8 cellular contexts compared by ENCODE assay signal in the genomic region with DNA sequence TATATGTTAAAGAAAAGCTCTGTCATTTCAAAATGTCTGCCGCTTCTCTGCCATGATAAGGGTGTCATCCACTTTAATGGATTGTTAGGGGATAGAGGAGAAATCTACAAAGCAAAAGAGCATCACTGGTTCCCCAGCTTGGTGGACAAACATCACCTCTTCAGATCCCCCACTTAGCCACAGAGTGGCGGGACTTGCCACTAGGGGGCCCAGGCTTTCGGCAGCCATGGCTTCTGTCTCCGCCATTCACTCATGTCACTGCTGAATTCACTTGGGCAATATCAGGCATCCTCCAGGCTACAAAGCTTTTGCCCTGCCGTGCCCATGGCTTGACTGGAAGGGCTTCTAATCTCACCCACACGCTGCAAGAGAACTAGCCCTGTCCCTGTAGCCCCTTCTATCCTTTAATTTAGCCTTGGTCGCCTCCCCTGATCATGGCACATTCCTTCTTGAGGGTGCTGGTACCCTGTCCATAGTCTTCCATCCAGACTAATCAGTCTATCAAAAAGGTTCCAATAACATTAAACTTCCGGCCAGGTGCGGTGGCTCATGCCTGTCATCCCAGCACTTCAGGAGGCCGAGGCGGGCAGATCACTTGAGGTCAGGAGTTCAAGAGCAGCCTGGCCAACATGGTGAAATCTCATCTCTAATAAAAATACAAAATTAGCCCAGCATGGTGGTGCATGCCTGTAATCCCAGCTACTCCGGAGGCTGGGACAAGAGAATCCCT. TPM values are rescaled to one million over a fixed set of nuclear protein-coding genes. Genes with fewer than 3 reads are reported as not detected.
DNase-seq lines count a peak whose midpoint lies in the region; ATAC-seq and TF ChIP-seq lines count a peak whose summit lies in the region.

No MANE protein-coding gene starts in this region.

- H2AFZ ChIP-seq in PC-9 = no peak overlapping the region

- ATAC-seq in HG02884 (IDR thresholded peaks at IDR 0.05; ENCODE audit: unreplicated experiment) = no peak

- no peaks in the 10 kb centered on the region for H3K27me3 ChIP-seq in H7 (ENCODE audit: control insufficient read depth, insufficient read depth, low read length)
- H3K27me3 ChIP-seq in PC-9 (ENCODE audit: insufficient read depth, low read depth) = no peaks in the 10 kb centered on the region
- H3K27me3 ChIP-seq in vagina = no peaks in the 10 kb centered on the region

- H3K4me3 ChIP-seq in H7 (ENCODE audit: insufficient read depth, low read depth, low read length) (no peak overlapping the region), PC-9 (no peak overlapping the region), foreskin fibroblast (ENCODE audit: low read depth in 1 of 2, low read length in 2 of 2) (no peak overlapping the region), vagina (no peak overlapping the region)

- no peak for TF ChIP-seq POLR2A in vagina (IDR thresholded peaks at IDR 0.05)

- H3K9me3 ChIP-seq in PC-9 (ENCODE audit: insufficient read depth, low read depth) = no peaks in the 10 kb centered on the region
- H3K9me3 ChIP-seq in vagina = no peaks in the 10 kb centered on the region

- no peaks in the 10 kb centered on the region; the same call in 1 of the 2 replicates for H3K36me3 ChIP-seq in H7 (replicated peaks; ENCODE audit: control insufficient read depth, insufficient read depth, low read length)
- H3K36me3 ChIP-seq in PC-9 (ENCODE audit: low read depth) = no peaks in the 10 kb centered on the region
- H3K36me3 ChIP-seq in vagina = no peaks in the 10 kb centered on the region

- 0 out of 2 replicates have a peak, but pooled peaks cover 4% of the 10 kb centered on the region for H3F3A ChIP-seq in PC-9 (ENCODE audit: insufficient read depth, low read depth)

- H3K4me1 ChIP-seq in PC-9 (replicated peaks; ENCODE audit: insufficient read depth) = no peaks in the 10 kb centered on the region; the same call in 1 of the 2 replicates
- H3K4me1 ChIP-seq in vagina = no peaks in the 10 kb centered on the region

- H3K27ac ChIP-seq in PC-9 = no peak overlapping the region
- no peak overlapping the region for H3K27ac ChIP-seq in vagina

- H4K20me1 ChIP-seq in PC-9 (ENCODE audit: insufficient read depth) = no peaks in the 10 kb centered on the region

- H3K4me2 ChIP-seq in PC-9 = no peak overlapping the region

- POLR2A ChIA-PET in PC-9 (lab: Charles Lee; ENCODE audit: unreplicated experiment) = no interaction called here

- peak; percentile 39 for DNase-seq in Ammon's horn (ENCODE audit: low spot score)
- DNase-seq in H7 = peak; percentile 84
- peak; percentile 56 to 68 for DNase-seq in PC-9
- DNase-seq in activated T-helper 1 cell treated with Interleukin-2 at 50 U/mL for 16 hours (ENCODE audit: low read depth) = peak; percentile 50
- peak; percentile 29 to 65 for DNase-seq in foreskin fibroblast
- DNase-seq in pons (ENCODE audit: low spot score) = peak; percentile 33
- no peak for DNase-seq in vagina (ENCODE audit: extremely low spot score in 2 of 2)

- no TSS peak for BruUV-seq in PC-9 (replicated peaks; lab: Mats Ljungman, UMichigan)

- CTCF ChIA-PET in PC-9 (lab: Charles Lee) = interaction anchor here (0.7 to 0.8 kb wide), 2 partner anchors 134 to 163 kb away, joined by 7 to 9 read pairs; no protein-coding TSS in a partner anchor

- intact Hi-C loops in PC-9 (cut with micrococcal nuclease; ENCODE audit: unreplicated experiment) (loop anchor here (1.0 kb wide), 1 partner anchor 222 kb away; no protein-coding TSS in a partner anchor), vagina (cut with DNase I) (no loop called here)

- peak; percentile 79 for TF ChIP-seq CTCF in PC-9 (conservative IDR thresholded peaks at IDR 0.05)
- peak; percentile 75 for TF ChIP-seq CTCF in foreskin fibroblast (IDR thresholded peaks at IDR 0.05; ENCODE audit: low read depth, low read length)
- TF ChIP-seq CTCF in vagina (IDR thresholded peaks at IDR 0.05) = peak in 2 of 3 experiments; percentile 24 to 28

- H3K9me2 ChIP-seq in PC-9 (ENCODE audit: insufficient read depth) = no peaks in the 10 kb centered on the region

- H3K79me2 ChIP-seq in PC-9 (ENCODE audit: low read depth) = no peaks in the 10 kb centered on the region

RNA-seq across cellular contexts. Expression of gene SBK1, which starts 34.7 kb away (rescaled TPM):
- total RNA-seq in H7 (2014; rRNA removed; shearing (Covaris generic)) = 23.6 and 26.0 TPM in 2 replicates
- total RNA-seq in PC-9 (2021) (18.4 and 22.1 TPM in 2 replicates), vagina (0.25 TPM)

RNA-seq across cellular contexts. Expression of gene NPIPB6, which starts 36.3 kb away (rescaled TPM):
- total RNA-seq in H7 (2014; rRNA removed; shearing (Covaris generic)) = 0.59 and 0.81 TPM in 2 replicates
- total RNA-seq in PC-9 (2021) (6.9 and 7.0 TPM in 2 replicates), vagina (7.6 TPM)

Comparison
In these comparisons a context has a peak if more than half of its experiments do, and no peak if none do; other contexts are left out.
1. DNase-seq: peak in Ammon's horn (single experiment), H7 (single experiment), PC-9 (2 of 2), activated T-helper 1 cell treated with Interleukin-2 at 50 U/mL for 16 hours (single experiment), foreskin fibroblast (2 of 2) and pons (single experiment); none in vagina (0 of 2).
2. CTCF ChIP-seq: peak in every context shown above with its lines; median percentile 79 in PC-9; 75 in foreskin fibroblast; 26 in vagina.
3. RNA of gene SBK1, which starts 34.7 kb away (total RNA-seq): 23.6 to 26.0 TPM in H7 and 18.4 to 22.1 TPM in PC-9; 0.25 TPM in vagina (single experiment); every median in the first group is over 10 times any median in the second.